1 cellular context compared by ENCODE assay signal in the genomic region with DNA sequence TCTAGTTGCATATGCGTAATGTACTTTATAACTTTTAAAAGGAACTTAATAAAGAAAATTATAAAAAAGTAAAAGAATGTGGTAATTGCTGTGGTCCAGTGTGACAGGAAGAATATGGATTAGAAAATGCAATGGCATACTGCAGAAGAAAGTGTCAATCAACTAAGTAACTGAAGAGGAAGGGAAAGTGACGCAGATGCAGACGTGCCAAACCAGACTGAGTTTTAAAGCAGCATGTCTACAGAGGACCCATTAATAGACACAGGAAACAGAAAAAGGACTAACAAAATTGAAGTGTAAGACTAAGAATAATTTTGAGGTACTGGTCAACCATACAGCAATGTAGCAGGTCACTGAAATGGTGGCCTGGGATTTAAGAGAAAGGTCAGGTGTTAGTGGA.
TF ChIP-seq lines count a peak whose summit lies in the region.

No MANE protein-coding gene starts in this region.

TF ChIP-seq in WTC11, 78 proteins besides CTCF, POLR2A, EP300 and RAD21 (continued from another document):
- TF ChIP-seq, protein P1, sequence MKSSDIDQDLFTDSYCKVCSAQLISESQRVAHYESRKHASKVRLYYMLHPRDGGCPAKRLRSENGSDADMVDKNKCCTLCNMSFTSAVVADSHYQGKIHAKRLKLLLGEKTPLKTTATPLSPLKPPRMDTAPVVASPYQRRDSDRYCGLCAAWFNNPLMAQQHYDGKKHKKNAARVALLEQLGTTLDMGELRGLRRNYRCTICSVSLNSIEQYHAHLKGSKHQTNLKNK (CRISPR knock-in tag; IDR thresholded peaks at IDR 0.05), result no peak
